In the genomic region with DNA sequence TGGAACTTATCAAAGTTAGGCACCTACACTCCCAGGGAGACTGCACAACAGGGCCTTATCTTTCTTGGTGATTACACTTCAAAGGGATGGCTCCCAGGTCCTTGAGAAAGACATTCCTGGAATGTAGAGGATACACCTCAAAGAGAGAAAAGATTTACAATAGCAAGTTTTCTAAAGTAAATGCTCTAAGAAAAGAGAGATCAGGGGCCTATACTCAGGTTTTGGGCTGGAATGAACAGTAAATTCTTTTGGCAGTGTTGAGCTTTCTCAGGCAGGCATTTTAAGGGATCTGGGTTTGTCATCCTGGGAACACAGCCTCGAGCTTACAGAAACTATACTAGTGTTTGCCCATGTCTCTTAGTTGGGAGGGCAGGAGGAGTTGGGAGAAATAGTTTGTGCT, we compare ENCODE assay signal across 28 cellular contexts. TPM values are rescaled to one million over a fixed set of nuclear protein-coding genes. Genes with fewer than 3 reads are reported as not detected.
"Had no signal": no experiment of that assay in that cellular context is flagged by ENCODE, and none has a peak within 500 bp of the region (broad histone marks: within the 10 kb centered on the region; RNA-seq: fewer than 3 reads in every experiment).

No MANE protein-coding gene starts in this region.

- ATAC-seq: gastroesophageal sphincter; natural killer cell treated with Interleukin-12 subunit alpha and Interleukin-12 subunit beta and Interleukin-15 and Interleukin-18, amount 100 ng/mL, for 72 hours; pancreas; psoas muscle; stimulated activated memory B cell treated with anti-CD40 and anti-IgM and Interleukin-4, amounts not matched to agents 10 μg/mL and 1 μg/mL and 100 μg/mL, for 72 hours had no signal

- H3K9me3 ChIP-seq: breast epithelium, gastroesophageal sphincter, left ventricle myocardium inferior, neutrophil, pancreas, psoas muscle, right atrium auricular region, stomach, suprapubic skin, tibial nerve had no signal

- H3K4me1 ChIP-seq: breast epithelium, gastroesophageal sphincter, left ventricle myocardium inferior, pancreas, psoas muscle, right atrium auricular region, stomach, suprapubic skin had no signal

- H3K9me3 Mint-ChIP-seq: activated CD4-positive, alpha-beta memory T cell treated with anti-CD3 and anti-CD28 coated beads for 36 hours; activated naive CD4-positive, alpha-beta T cell treated with anti-CD3 and anti-CD28 coated beads for 36 hours; activated naive CD8-positive, alpha-beta T cell treated with anti-CD3 and anti-CD28 coated beads, Interleukin-2, amount 10 ng/mL, durations not matched to agents 7 days and 5 days; immature natural killer cell; natural killer cell treated with Interleukin-12 subunit alpha and Interleukin-12 subunit beta and Interleukin-15 and Interleukin-18, amount 100 ng/mL, for 72 hours; stimulated activated memory B cell treated with anti-CD40 and anti-IgM and Interleukin-4, amounts not matched to agents 10 μg/mL and 1 μg/mL and 100 μg/mL, for 72 hours; T-helper 1 cell treated with Interleukin-12 subunit alpha and Interleukin-12 subunit beta and Interleukin-4 antibody, amounts not matched to agents 30 μg/mL and 1 μg/mL, for 36 hours had no signal

- H3K4me3 Mint-ChIP-seq: activated CD4-positive, alpha-beta memory T cell treated with anti-CD3 and anti-CD28 coated beads for 36 hours; activated naive CD4-positive, alpha-beta T cell treated with anti-CD3 and anti-CD28 coated beads for 36 hours; activated naive CD8-positive, alpha-beta T cell treated with anti-CD3 and anti-CD28 coated beads, Interleukin-2, amount 10 ng/mL, durations not matched to agents 7 days and 5 days; immature natural killer cell; natural killer cell treated with Interleukin-12 subunit alpha and Interleukin-12 subunit beta and Interleukin-15 and Interleukin-18, amount 100 ng/mL, for 72 hours; stimulated activated memory B cell treated with anti-CD40 and anti-IgM and Interleukin-4, amounts not matched to agents 10 μg/mL and 1 μg/mL and 100 μg/mL, for 72 hours; T-helper 1 cell treated with Interleukin-12 subunit alpha and Interleukin-12 subunit beta and Interleukin-4 antibody, amounts not matched to agents 30 μg/mL and 1 μg/mL, for 36 hours had no signal

- H3K27me3 ChIP-seq: breast epithelium, gastroesophageal sphincter, neutrophil, pancreas, right atrium auricular region, stomach, suprapubic skin, tibial nerve had no signal

- H3K27ac ChIP-seq: breast epithelium, coronary artery, gastroesophageal sphincter, left ventricle myocardium inferior, neutrophil, pancreas, psoas muscle, right atrium auricular region, skin epidermis, stomach, suprapubic skin, tibial nerve had no signal

- H3K4me3 ChIP-seq: breast epithelium, coronary artery, gastroesophageal sphincter, left ventricle myocardium inferior, pancreas, psoas muscle, right atrium auricular region, skin epidermis, stomach, suprapubic skin, tibial nerve had no signal

- DNase-seq: activated CD4-positive, alpha-beta memory T cell treated with anti-CD3 and anti-CD28 coated beads for 36 hours; activated CD4-positive, alpha-beta T cell treated with anti-CD3 and anti-CD28 coated beads for 48 hours; activated naive CD4-positive, alpha-beta T cell treated with anti-CD3 and anti-CD28 coated beads for 36 hours; activated naive CD8-positive, alpha-beta T cell treated with anti-CD3 and anti-CD28 coated beads, Interleukin-2, amount 10 ng/mL, durations not matched to agents 7 days and 5 days; activated T-cell treated with anti-CD3 and anti-CD28 coated beads, Interleukin-2, amount 50 U/mL, for 48 hours; amniotic stem cell; cerebellar nuclear complex; head of caudate nucleus; immature natural killer cell; kidney glomerular epithelial cell; left ventricle myocardium inferior; pancreas; psoas muscle; stimulated activated CD4-positive, alpha-beta T cell treated with anti-CD3 and anti-CD28 coated beads, Interleukin-2, amount 100 ng/mL, for 24 hours; stomach; T1000 had no signal

- H3K27ac Mint-ChIP-seq: activated CD4-positive, alpha-beta memory T cell treated with anti-CD3 and anti-CD28 coated beads for 36 hours; activated naive CD4-positive, alpha-beta T cell treated with anti-CD3 and anti-CD28 coated beads for 36 hours; activated naive CD8-positive, alpha-beta T cell treated with anti-CD3 and anti-CD28 coated beads, Interleukin-2, amount 10 ng/mL, durations not matched to agents 7 days and 5 days; immature natural killer cell; natural killer cell treated with Interleukin-12 subunit alpha and Interleukin-12 subunit beta and Interleukin-15 and Interleukin-18, amount 100 ng/mL, for 72 hours; stimulated activated memory B cell treated with anti-CD40 and anti-IgM and Interleukin-4, amounts not matched to agents 10 μg/mL and 1 μg/mL and 100 μg/mL, for 72 hours; T-helper 1 cell treated with Interleukin-12 subunit alpha and Interleukin-12 subunit beta and Interleukin-4 antibody, amounts not matched to agents 30 μg/mL and 1 μg/mL, for 36 hours had no signal

- H3K36me3 ChIP-seq: breast epithelium, gastroesophageal sphincter, left ventricle myocardium inferior, neutrophil, pancreas, right atrium auricular region, stomach, suprapubic skin, tibial nerve had no signal

- H3K27me3 Mint-ChIP-seq: activated CD4-positive, alpha-beta memory T cell treated with anti-CD3 and anti-CD28 coated beads for 36 hours; natural killer cell treated with Interleukin-12 subunit alpha and Interleukin-12 subunit beta and Interleukin-15 and Interleukin-18, amount 100 ng/mL, for 72 hours; stimulated activated memory B cell treated with anti-CD40 and anti-IgM and Interleukin-4, amounts not matched to agents 10 μg/mL and 1 μg/mL and 100 μg/mL, for 72 hours had no signal

- H3K36me3 Mint-ChIP-seq: activated CD4-positive, alpha-beta memory T cell treated with anti-CD3 and anti-CD28 coated beads for 36 hours; activated naive CD8-positive, alpha-beta T cell treated with anti-CD3 and anti-CD28 coated beads, Interleukin-2, amount 10 ng/mL, durations not matched to agents 7 days and 5 days; natural killer cell treated with Interleukin-12 subunit alpha and Interleukin-12 subunit beta and Interleukin-15 and Interleukin-18, amount 100 ng/mL, for 72 hours; stimulated activated memory B cell treated with anti-CD40 and anti-IgM and Interleukin-4, amounts not matched to agents 10 μg/mL and 1 μg/mL and 100 μg/mL, for 72 hours had no signal

- H3K4me1 Mint-ChIP-seq: activated naive CD8-positive, alpha-beta T cell treated with anti-CD3 and anti-CD28 coated beads, Interleukin-2, amount 10 ng/mL, durations not matched to agents 7 days and 5 days; stimulated activated memory B cell treated with anti-CD40 and anti-IgM and Interleukin-4, amounts not matched to agents 10 μg/mL and 1 μg/mL and 100 μg/mL, for 72 hours had no signal

RNA-seq across cellular contexts. Expression of a gene that starts 31.7 kb away (rescaled TPM):
- total RNA-seq: activated naive CD4-positive, alpha-beta T cell treated with anti-CD3 and anti-CD28 coated beads for 36 hours had no signal

RNA-seq across cellular contexts. Expression of a gene that starts 49.8 kb away (rescaled TPM):
- total RNA-seq: activated CD4-positive, alpha-beta memory T cell treated with anti-CD3 and anti-CD28 coated beads for 36 hours; activated naive CD4-positive, alpha-beta T cell treated with anti-CD3 and anti-CD28 coated beads for 36 hours; breast epithelium; lung microvascular endothelial cell; natural killer cell treated with Interleukin-12 subunit alpha and Interleukin-12 subunit beta and Interleukin-15 and Interleukin-18, amount 100 ng/mL, for 72 hours had no signal
